In genomic region chr5:91652678-91653077, GRCh38 we compare ENCODE assay signal across 19 cellular contexts.
DNase-seq lines count a peak whose midpoint lies in the region; ATAC-seq, FAIRE-seq and TF ChIP-seq lines count a peak whose summit lies in the region.
"Had no signal": no experiment of that assay in that cellular context is flagged by ENCODE, and none has a peak within 500 bp of the region (broad histone marks: within the 10 kb centered on the region; RNA-seq: fewer than 3 reads in every experiment).

No MANE protein-coding gene starts in this region.

- H3K56ac ChIP-seq in IMR-90 (ENCODE audit: extremely low read depth, insufficient read depth, low read length) = no peak overlapping the region

- no peak overlapping the region for H3K4ac ChIP-seq in IMR-90 (ENCODE audit: low read depth, low read length)

- no peak for ATAC-seq in IMR-90 (ENCODE audit: low read depth)
- ATAC-seq in K562 = no peak
- ATAC-seq in GM18498 (IDR thresholded peaks at IDR 0.05; ENCODE audit: unreplicated experiment) = no peak
- no peak for ATAC-seq in HG03565 (IDR thresholded peaks at IDR 0.05; ENCODE audit: unreplicated experiment)
- ATAC-seq: GM12878, HCT116 had no signal

- H2BK15ac ChIP-seq in IMR-90 (ENCODE audit: low read depth, low read length) = no peak overlapping the region

- H2AK9ac ChIP-seq in IMR-90 (replicated peaks; ENCODE audit: low read depth, low read length, poor library complexity) = no peak overlapping the region

- H3K79me1 ChIP-seq in IMR-90 (ENCODE audit: low read depth in 1 of 2, low read length in 2 of 2) = no peaks in the 10 kb centered on the region

- H3K14ac ChIP-seq in IMR-90 (replicated peaks; ENCODE audit: low read depth, low read length) = no peak overlapping the region

- CTCF ChIA-PET in IMR-90 (lab: Yijun Ruan, JAX) (interaction anchor here (0.9 kb wide), 1 partner anchor 11 kb away, joined by 4 read pairs; no protein-coding TSS in a partner anchor), K562 (lab: Yijun Ruan, JAX; ENCODE audit: low intra/inter-chr PET ratio) (no interaction called here)

- intact Hi-C loops in IMR-90 (cut with micrococcal nuclease) = no loop called here
- intact Hi-C loops in K562 (cut with micrococcal nuclease) = no loop called here

- H3K9ac ChIP-seq in IMR-90 (ENCODE audit: low read depth, low read length) = no peak overlapping the region
- H3K9ac ChIP-seq in K562 (ENCODE audit: insufficient read depth in 1 of 2, low read depth in 2 of 2, low read length in 2 of 2) = no peak overlapping the region
- H3K9ac ChIP-seq: BLaER1 treated with 17β-estradiol and CSF1 and Interleukin-3, amounts not matched to agents 10 nM and 100 nM; GM23248 had no signal

- H4K5ac ChIP-seq in IMR-90 (ENCODE audit: low read depth, low read length) = no peak overlapping the region

- H3K4me3 ChIP-seq in BE2C (ENCODE audit: low read depth, low read length) = no peak overlapping the region
- no peak overlapping the region for H3K4me3 ChIP-seq in IMR-90 (ENCODE audit: insufficient read depth, low read depth, low read length)
- no peak overlapping the region for H3K4me3 ChIP-seq in K562
- H3K4me3 ChIP-seq: BLaER1 treated with 17β-estradiol and CSF1 and Interleukin-3, amounts not matched to agents 10 nM and 100 nM; GM12878; GM23248 had no signal

- no peak overlapping the region for H2AK5ac ChIP-seq in IMR-90 (ENCODE audit: low read depth, low read length)

- no peak overlapping the region for H3K23ac ChIP-seq in IMR-90 (ENCODE audit: low read depth, low read length)

- H3K36me3 ChIP-seq in BE2C = no peaks in the 10 kb centered on the region
- no peaks in the 10 kb centered on the region for H3K36me3 ChIP-seq in IMR-90 (ENCODE audit: control insufficient read depth, insufficient read depth, low read length)
- H3K36me3 ChIP-seq in K562 (ENCODE audit: control insufficient read depth, insufficient read depth, low read length) = no peaks in the 10 kb centered on the region
- H3K36me3 ChIP-seq: BLaER1 treated with 17β-estradiol and CSF1 and Interleukin-3, amounts not matched to agents 10 nM and 100 nM had no signal

- H2BK5ac ChIP-seq in IMR-90 (ENCODE audit: low read depth, low read length, poor library complexity, severe bottlenecking) = no peak overlapping the region

- no peak overlapping the region for H2BK120ac ChIP-seq in IMR-90 (ENCODE audit: low read depth, low read length)

- H3K79me2 ChIP-seq in K562 (ENCODE audit: control insufficient read depth, insufficient read depth, low read length) = no peaks in the 10 kb centered on the region

- H3K9me3 ChIP-seq in BE2C = no peaks in the 10 kb centered on the region; the same call in 1 of the 2 replicates
- 0 out of 2 replicates have a peak, but pooled peaks cover 2% of the 10 kb centered on the region for H3K9me3 ChIP-seq in IMR-90 (ENCODE audit: control insufficient read depth, insufficient read depth, low read length)
- H3K9me3 ChIP-seq in K562 (replicated peaks; ENCODE audit: control insufficient read depth, insufficient read depth, low read depth, low read length) = peaks cover 3% of the 10 kb centered on the region; the same call in 1 of the 2 replicates

- H2AFZ ChIP-seq in IMR-90 (replicated peaks; ENCODE audit: low read length, poor library complexity) = no peak overlapping the region
- no peak overlapping the region for H2AFZ ChIP-seq in K562 (ENCODE audit: low read depth, low read length)
- H2AFZ ChIP-seq: GM23248 had no signal

- TF ChIP-seq CTCF in BE2C (IDR thresholded peaks at IDR 0.05; ENCODE audit: low read depth, low read length) (peak; percentile 7; the same call in 1 of the 2 replicates), IMR-90 (conservative IDR thresholded peaks at IDR 0.05; ENCODE audit: low read depth, low read length) (no peak), K562 (IDR thresholded peaks at IDR 0.05 in 2 of 3, conservative IDR thresholded peaks at IDR 0.05 in 1 of 3; ENCODE audit: insufficient read depth in 2 of 3, low read depth in 1 of 3, low read length in 3 of 3) (no peak)

- no peak for TF ChIP-seq EP300 in K562 (IDR thresholded peaks at IDR 0.05; ENCODE audit: low read length)

- H3K4me1 ChIP-seq in BE2C = no peaks in the 10 kb centered on the region
- H3K4me1 ChIP-seq in IMR-90 (ENCODE audit: control insufficient read depth, insufficient read depth, low read length) = no peaks in the 10 kb centered on the region
- H3K4me1 ChIP-seq in K562 (replicated peaks in 1 of 2; ENCODE audit: control insufficient read depth in 2 of 2, insufficient read depth in 2 of 2, low read length in 2 of 2) = no peaks in the 10 kb centered on the region
- H3K4me1 ChIP-seq: BLaER1 treated with 17β-estradiol and CSF1 and Interleukin-3, amounts not matched to agents 10 nM and 100 nM had no signal

- dilution Hi-C loops in IMR-90 (cut with HindIII; ENCODE audit: low sequenced_read_pairs, unreplicated experiment) = no loop called here

- no peak for FAIRE-seq in K562 (lab: Jason Lieb, UNC)
- FAIRE-seq: D721Med, GM12878, GM19239 had no signal

- H2BK20ac ChIP-seq in IMR-90 (ENCODE audit: low read depth, low read length) = no peak overlapping the region

- no peaks in the 10 kb centered on the region for H4K20me1 ChIP-seq in IMR-90 (ENCODE audit: insufficient read depth, low read length)
- H4K20me1 ChIP-seq in K562 (replicated peaks; ENCODE audit: control insufficient read depth, insufficient read depth, low read length) = no peaks in the 10 kb centered on the region
- H4K20me1 ChIP-seq: BLaER1 treated with 17β-estradiol and CSF1 and Interleukin-3, amounts not matched to agents 10 nM and 100 nM had no signal

- H3K27me3 ChIP-seq in BE2C (no peaks in the 10 kb centered on the region), IMR-90 (ENCODE audit: control insufficient read depth, insufficient read depth, low read length) (no peaks in the 10 kb centered on the region), K562 (ENCODE audit: control insufficient read depth in 2 of 2, insufficient read depth in 2 of 2, low read length in 2 of 2) (no peaks in the 10 kb centered on the region)
- H3K27me3 ChIP-seq: BLaER1 treated with 17β-estradiol and CSF1 and Interleukin-3, amounts not matched to agents 10 nM and 100 nM had no signal

- H3K27ac ChIP-seq in IMR-90 (ENCODE audit: insufficient read depth, low read length) = no peak overlapping the region
- no peak overlapping the region for H3K27ac ChIP-seq in K562 (ENCODE audit: extremely low read depth, low read depth, low read length)
- H3K27ac ChIP-seq: BLaER1 treated with 17β-estradiol and CSF1 and Interleukin-3, amounts not matched to agents 10 nM and 100 nM; GM23248 had no signal

- BruUV-seq in IMR-90 (replicated peaks; lab: Mats Ljungman, UMichigan) = no TSS peak
- BruUV-seq in K562 (replicated peaks; lab: Mats Ljungman, UMichigan) = no TSS peak

- POLR2A ChIA-PET in IMR-90 (lab: Charles Lee; ENCODE audit: unreplicated experiment) (no interaction called here), K562 (lab: Yijun Ruan, JAX) (no interaction called here)

- no peak overlapping the region for H3K18ac ChIP-seq in IMR-90 (ENCODE audit: low read depth, low read length)

- H3K9me1 ChIP-seq in IMR-90 (ENCODE audit: insufficient read depth, low read length) (no peaks in the 10 kb centered on the region), K562 (ENCODE audit: control insufficient read depth, insufficient read depth, low read length) (no peaks in the 10 kb centered on the region)

- TF ChIP-seq RAD21 in IMR-90 (IDR thresholded peaks at IDR 0.05; ENCODE audit: low read length) (no peak), K562 (CRISPR knock-in tag; conservative IDR thresholded peaks at IDR 0.05 in 1 of 2, IDR thresholded peaks at IDR 0.05 in 1 of 2) (no peak)

- no peak for TF ChIP-seq POLR2A in IMR-90 (IDR thresholded peaks at IDR 0.05; ENCODE audit: low read depth, low read length)
- TF ChIP-seq POLR2A in K562 (conservative IDR thresholded peaks at IDR 0.05) = no peak
- no peak for TF ChIP-seq POLR2A in erythroblast (IDR thresholded peaks at IDR 0.05; ENCODE audit: low read length)

- no peak overlapping the region for H3K4me2 ChIP-seq in IMR-90 (ENCODE audit: low read depth, low read length)
- H3K4me2 ChIP-seq in K562 (ENCODE audit: insufficient read depth, low read length) = no peak overlapping the region
- H3K4me2 ChIP-seq: BLaER1 treated with 17β-estradiol and CSF1 and Interleukin-3, amounts not matched to agents 10 nM and 100 nM had no signal

- in situ Hi-C loops in IMR-90 (cut with MboI; ENCODE audit: low sequenced_read_pairs) (no loop called here), K562 (cut with MboI) (no loop called here)

- no peak for DNase-seq in BE2C
- DNase-seq in IMR-90 = no peak
- DNase-seq in K562 (ENCODE audit: extremely low read depth in 1 of 4, low spot score in 3 of 4) = no peak
- DNase-seq in erythroblast (lab: John Stamatoyannopoulos, UW) = no peak
- DNase-seq: CD4-positive, alpha-beta T cell; CD8-positive, alpha-beta memory T cell; DMS 273 treated with DMSO at 0.1 percent for 48 hours; DMS79; EL; GDM1; GM23248; H9 had no signal

- H4K8ac ChIP-seq in IMR-90 (ENCODE audit: low read depth in 2 of 2, low read length in 2 of 2) = no peak overlapping the region

- H4K91ac ChIP-seq in IMR-90 (ENCODE audit: insufficient read depth, low read depth, low read length) = no peak overlapping the region

TF ChIP-seq in IMR-90, 13 proteins besides CTCF, POLR2A, EP300 and RAD21 (continues in another document):
- TF ChIP-seq MXI1 (IDR thresholded peaks at IDR 0.05; ENCODE audit: borderline replicate concordance, low read depth, low read length) (no peak), MAZ (IDR thresholded peaks at IDR 0.05; ENCODE audit: borderline replicate concordance, low read depth, low read length) (no peak), CHD1 (IDR thresholded peaks at IDR 0.05; ENCODE audit: low read depth, low read length) (no peak), USF2 (IDR thresholded peaks at IDR 0.05; ENCODE audit: low read depth, low read length) (no peak)

TF ChIP-seq in K562, 482 proteins besides CTCF, POLR2A, EP300 and RAD21:
- no peak for TF ChIP-seq ZNF124 (CRISPR knock-in tag; IDR thresholded peaks at IDR 0.05)
- no peak for TF ChIP-seq HEY1 (CRISPR knock-in tag; IDR thresholded peaks at IDR 0.05; ENCODE audit: borderline replicate concordance)
- peak; percentile 30; the same call in 1 of the 2 replicates for TF ChIP-seq ZNF316 (IDR thresholded peaks at IDR 0.05)
- TF ChIP-seq GTF2E2 (tag; IDR thresholded peaks at IDR 0.05) = no peak
- TF ChIP-seq MAFK (IDR thresholded peaks at IDR 0.05; ENCODE audit: low read length) = 0 out of 2 replicates have a peak, but pooled peaks have one; percentile 21
- TF ChIP-seq YY1 (IDR thresholded peaks at IDR 0.05; ENCODE audit: borderline replicate concordance in 1 of 3, control insufficient read depth in 1 of 3, extremely low read depth in 1 of 3, insufficient read depth in 3 of 3, insufficient read length in 1 of 3, insufficient replicate concordance in 2 of 3, low read depth in 1 of 3, low read length in 2 of 3) = no peak
